In genomic region chr11:125874556-125875124, GRCh38 we compare ENCODE assay signal across 8 cellular contexts. TPM values are rescaled to one million over a fixed set of nuclear protein-coding genes. Genes with fewer than 3 reads are reported as not detected.
A peak's percentile ranks its signal among the peaks of the same experiment; 100 is the strongest.
DNase-seq lines count a peak whose midpoint lies in the region; ATAC-seq and TF ChIP-seq lines count a peak whose summit lies in the region.

No MANE protein-coding gene starts in this region.

- no peaks in the 10 kb centered on the region for H3K9me2 ChIP-seq in PC-3 (replicated peaks; ENCODE audit: low read length)

- peak; percentile 92 for TF ChIP-seq RAD21 in Ishikawa (IDR thresholded peaks at IDR 0.05; ENCODE audit: low read depth)

- H3K27ac ChIP-seq in PC-3 (ENCODE audit: low read length): no peak overlapping the region

- no peaks in the 10 kb centered on the region for H3K79me2 ChIP-seq in PC-3 (ENCODE audit: low read length)

- peaks cover 9% of the 10 kb centered on the region; the same call in 1 of the 2 replicates for H3K36me3 ChIP-seq in PC-3 (ENCODE audit: low read depth, low read length)

- BruUV-seq in PC-3 (replicated peaks; lab: Mats Ljungman, UMichigan): no TSS peak

- H3K4me3 ChIP-seq in PC-3 (ENCODE audit: low read length): peak overlapping the region; percentile 51

- H3K4me1 ChIP-seq in PC-3 (ENCODE audit: insufficient read depth, low read length): 0 out of 2 replicates have a peak, but pooled peaks cover 3% of the 10 kb centered on the region

- no peaks in the 10 kb centered on the region for H3K27me3 ChIP-seq in PC-3 (ENCODE audit: low read length)

- H4K20me1 ChIP-seq in PC-3 (ENCODE audit: low read length): no peaks in the 10 kb centered on the region

- H3K9me3 ChIP-seq in PC-3 (ENCODE audit: low read length): 0 out of 2 replicates have a peak, but pooled peaks cover 7% of the 10 kb centered on the region

- peak; percentile 94 for TF ChIP-seq CTCF in PC-3 (conservative IDR thresholded peaks at IDR 0.05; ENCODE audit: low read depth, low read length)

- peak overlapping the region; percentile 83 for H2AFZ ChIP-seq in PC-3 (ENCODE audit: low read length)

- POLR2A ChIA-PET in PC-3 (lab: Charles Lee; ENCODE audit: unreplicated experiment): no interaction called here

- peak; percentile 92 for ATAC-seq in GM19455 (IDR thresholded peaks at IDR 0.05; ENCODE audit: unreplicated experiment)
- ATAC-seq in PC-3: peak; percentile 99
- ATAC-seq in left ventricle myocardium superior: peak; percentile 96
- ATAC-seq in HG02885 (IDR thresholded peaks at IDR 0.05; ENCODE audit: poor library complexity, unreplicated experiment): no peak

- no peak for TF ChIP-seq EP300 in Ishikawa (IDR thresholded peaks at IDR 0.05; ENCODE audit: borderline replicate concordance)

- H3K9ac ChIP-seq in PC-3 (ENCODE audit: low read length): no peak overlapping the region

- DNase-seq in DMS 273 treated with DMSO at 0.1 percent for 48 hours (lab: John Stamatoyannopoulos, UW) (peak; percentile 31), PC-3 (peak; percentile 90), amniotic epithelial cell (ENCODE audit: low read depth) (peak; percentile 69), left ventricle myocardium superior (no peak), putamen (ENCODE audit: low spot score) (peak; percentile 73)

- intact Hi-C loops in PC-3 (cut with micrococcal nuclease) (loop anchor here (1.0 to 10.0 kb wide), 5 partner anchors 150 to 710 kb away; partner anchors contain the start of gene PKNOX2), left ventricle myocardium superior (cut with micrococcal nuclease) (no loop called here)

- H3F3A ChIP-seq in PC-3 (ENCODE audit: low read length, unreplicated experiment): no peaks in the 10 kb centered on the region

- CTCF ChIA-PET in PC-3 (lab: Charles Lee): interaction anchor here (0.6 kb wide), 1 partner anchor 14 kb away, joined by 3 read pairs; no protein-coding TSS in a partner anchor

- peak overlapping the region; percentile 62 for H3K4me2 ChIP-seq in PC-3 (ENCODE audit: low read length)

TF ChIP-seq in Ishikawa, 13 proteins besides CTCF, POLR2A, EP300 and RAD21:
- TF ChIP-seq FOXM1 (IDR thresholded peaks at IDR 0.05; ENCODE audit: borderline replicate concordance, low read depth) (no peak), CREB1 (IDR thresholded peaks at IDR 0.05; ENCODE audit: low read depth) (no peak), REST (IDR thresholded peaks at IDR 0.05; ENCODE audit: low read depth) (no peak), TCF12 (IDR thresholded peaks at IDR 0.05; ENCODE audit: low read depth) (no peak), USF1 (IDR thresholded peaks at IDR 0.05) (no peak), YY1 (IDR thresholded peaks at IDR 0.05; ENCODE audit: low read depth) (no peak), NFIC (IDR thresholded peaks at IDR 0.05) (no peak), ZBTB7A (IDR thresholded peaks at IDR 0.05; ENCODE audit: low read depth) (no peak), MAX (IDR thresholded peaks at IDR 0.05) (no peak), EGR1 (IDR thresholded peaks at IDR 0.05) (no peak), CEBPB (IDR thresholded peaks at IDR 0.05) (no peak), TEAD4 (IDR thresholded peaks at IDR 0.05) (no peak), TAF1 (IDR thresholded peaks at IDR 0.05; ENCODE audit: low read depth) (no peak)

RNA-seq across cellular contexts. Expression of gene HYLS1, which starts 12.8 kb away (rescaled TPM):
- total RNA-seq in PC-3 (2014; rRNA removed) (16.4 and 23.5 TPM in 2 replicates), left ventricle myocardium superior (5.2 TPM)

RNA-seq across cellular contexts. Expression of gene PUS3, which starts 28.4 kb away (rescaled TPM):
- 10.3 and 26.2 TPM in 2 replicates for total RNA-seq in PC-3 (2014; rRNA removed)
- total RNA-seq in left ventricle myocardium superior: 7.1 TPM

RNA-seq across cellular contexts. Expression of gene DDX25, which starts 29.7 kb away (rescaled TPM):
- total RNA-seq in PC-3 (2014; rRNA removed): not detected in 2 replicates
- not detected for total RNA-seq in left ventricle myocardium superior

RNA-seq across cellular contexts. Expression of gene PATE4, which starts 41.5 kb away (rescaled TPM):
- total RNA-seq in PC-3 (2014; rRNA removed) (not detected in 2 replicates), left ventricle myocardium superior (not detected)
